ENCODE assay signal across 1 cellular context in genomic region chr2:207734264-207734635, GRCh38.
TF ChIP-seq lines count a peak whose summit lies in the region.

No MANE protein-coding gene starts in this region.

TF ChIP-seq in HepG2, 621 proteins besides CTCF, POLR2A, EP300 and RAD21 (continued from another document and continues in another):
- TF ChIP-seq ZNF414 (CRISPR knock-in tag; IDR thresholded peaks at IDR 0.05) (0 out of 2 replicates have a peak, but pooled peaks have one; percentile 12), ZNF746 (CRISPR knock-in tag; IDR thresholded peaks at IDR 0.05) (no peak), ZNF782 (CRISPR knock-in tag; IDR thresholded peaks at IDR 0.05; ENCODE audit: borderline replicate concordance) (no peak), ZFP36 (IDR thresholded peaks at IDR 0.05; ENCODE audit: borderline replicate concordance, low read depth, low read length, partially characterized antibody) (no peak), ZNF556 (CRISPR knock-in tag; IDR thresholded peaks at IDR 0.05; ENCODE audit: borderline replicate concordance) (peak; percentile 3; the same call in 1 of the 2 replicates), ARID4A (CRISPR knock-in tag; IDR thresholded peaks at IDR 0.05; ENCODE audit: borderline replicate concordance) (peak; percentile 43; the same call in 1 of the 2 replicates), ERF (CRISPR knock-in tag; IDR thresholded peaks at IDR 0.05) (0 out of 2 replicates have a peak, but pooled peaks have one; percentile 45), RXRB (CRISPR knock-in tag; IDR thresholded peaks at IDR 0.05; ENCODE audit: borderline replicate concordance) (no peak), ZNF773 (CRISPR knock-in tag; IDR thresholded peaks at IDR 0.05; ENCODE audit: borderline replicate concordance) (no peak), PRDM10 (CRISPR knock-in tag; IDR thresholded peaks at IDR 0.05; ENCODE audit: low read depth) (no peak), MXD1 (CRISPR knock-in tag; IDR thresholded peaks at IDR 0.05) (no peak), RBM22 (optimal IDR thresholded peaks at IDR 0.05; ENCODE audit: low read length) (no peak), SUZ12 (IDR thresholded peaks at IDR 0.05; ENCODE audit: low read depth, low read length) (no peak), ZNF44 (CRISPR knock-in tag; IDR thresholded peaks at IDR 0.05) (no peak), HHEX (CRISPR knock-in tag; IDR thresholded peaks at IDR 0.05) (no peak; the same call in 1 of the 2 replicates), ELF3 (CRISPR knock-in tag; IDR thresholded peaks at IDR 0.05) (peak; percentile 37; the same call in 1 of the 2 replicates), ZNF501 (CRISPR knock-in tag; IDR thresholded peaks at IDR 0.05) (no peak), FOSL2 (CRISPR knock-in tag; IDR thresholded peaks at IDR 0.05) (no peak), KLF9 (CRISPR knock-in tag; IDR thresholded peaks at IDR 0.05; ENCODE audit: low read depth) (no peak), GRHL1 (CRISPR knock-in tag; conservative IDR thresholded peaks at IDR 0.05) (no peak), UBTF (CRISPR knock-in tag; IDR thresholded peaks at IDR 0.05) (no peak), CHD4 (IDR thresholded peaks at IDR 0.05; ENCODE audit: borderline replicate concordance, low read length) (no peak), ZBTB26 (CRISPR knock-in tag; IDR thresholded peaks at IDR 0.05; ENCODE audit: borderline replicate concordance) (no peak), SMC3 (IDR thresholded peaks at IDR 0.05; ENCODE audit: low read length) (peak; percentile 92; the same call in 1 of the 2 replicates), HDAC2 (CRISPR knock-in tag; IDR thresholded peaks at IDR 0.05) (no peak), STAT6 (CRISPR knock-in tag; IDR thresholded peaks at IDR 0.05; ENCODE audit: borderline replicate concordance) (no peak), NFRKB (IDR thresholded peaks at IDR 0.05) (no peak), ZNF878 (CRISPR knock-in tag; IDR thresholded peaks at IDR 0.05) (no peak), ZNF550 (CRISPR knock-in tag; IDR thresholded peaks at IDR 0.05; ENCODE audit: borderline replicate concordance) (no peak), ZNF441 (CRISPR knock-in tag; IDR thresholded peaks at IDR 0.05; ENCODE audit: borderline replicate concordance) (no peak), ARID3A (IDR thresholded peaks at IDR 0.05; ENCODE audit: low read depth, low read length) (no peak; the same call in 1 of the 2 replicates), ZC3H4 (CRISPR knock-in tag; IDR thresholded peaks at IDR 0.05; ENCODE audit: borderline replicate concordance) (no peak), MZF1 (CRISPR knock-in tag; IDR thresholded peaks at IDR 0.05; ENCODE audit: borderline replicate concordance) (no peak), ARHGAP35 (CRISPR knock-in tag; IDR thresholded peaks at IDR 0.05; ENCODE audit: borderline replicate concordance) (no peak), KMT2A (CRISPR knock-in tag; IDR thresholded peaks at IDR 0.05) (no peak), ZSCAN21 (CRISPR knock-in tag; IDR thresholded peaks at IDR 0.05; ENCODE audit: borderline replicate concordance) (no peak), PAX8 (CRISPR knock-in tag; IDR thresholded peaks at IDR 0.05; ENCODE audit: borderline replicate concordance) (no peak), MAX (IDR thresholded peaks at IDR 0.05) (0 out of 2 replicates have a peak, but pooled peaks have one; percentile 26), FOXA1 (IDR thresholded peaks at IDR 0.05) (no peak), FOXA1 (CRISPR knock-in tag; IDR thresholded peaks at IDR 0.05) (peak; percentile 51), LCORL (IDR thresholded peaks at IDR 0.05) (no peak), LCORL (CRISPR knock-in tag; IDR thresholded peaks at IDR 0.05) (0 out of 2 replicates have a peak, but pooled peaks have one; percentile 7), KAT2B (IDR thresholded peaks at IDR 0.05; ENCODE audit: borderline replicate concordance, low read depth, low read length) (no peak), ZFP62 (CRISPR knock-in tag; IDR thresholded peaks at IDR 0.05) (no peak), GPN1 (CRISPR knock-in tag; IDR thresholded peaks at IDR 0.05; ENCODE audit: borderline replicate concordance) (no peak), MBD4 (IDR thresholded peaks at IDR 0.05; ENCODE audit: borderline replicate concordance, low read length) (no peak)
